In genomic region chr5:81189875-81190467, GRCh38 we compare ENCODE assay signal across 14 cellular contexts. TPM values are rescaled to one million over a fixed set of nuclear protein-coding genes. Genes with fewer than 3 reads are reported as not detected.
"Had no signal": no experiment of that assay in that cellular context is flagged by ENCODE, and none has a peak within 500 bp of the region (broad histone marks: within the 10 kb centered on the region; RNA-seq: fewer than 3 reads in every experiment).

No MANE protein-coding gene starts in this region.

- DNase-seq: activated CD4-positive, alpha-beta T cell treated with anti-CD3 and anti-CD28 coated beads for 36 hours; activated CD4-positive, alpha-beta T cell treated with anti-CD3 and anti-CD28 coated beads, Interleukin-2, amount 50 U/mL, for 48 hours; activated naive CD8-positive, alpha-beta T cell treated with anti-CD3 and anti-CD28 coated beads, Interleukin-2, amount 10 ng/mL, durations not matched to agents 7 days and 5 days; amygdala; caudate nucleus; foreskin melanocyte; immature natural killer cell; testis; upper lobe of right lung had no signal

- H3K36me3 Mint-ChIP-seq: mesothelial cell of epicardium, WTC11 had no signal

- H3K4me3 Mint-ChIP-seq: activated CD4-positive, alpha-beta T cell treated with anti-CD3 and anti-CD28 coated beads for 36 hours; activated naive CD8-positive, alpha-beta T cell treated with anti-CD3 and anti-CD28 coated beads, Interleukin-2, amount 10 ng/mL, durations not matched to agents 7 days and 5 days; immature natural killer cell; mesothelial cell of epicardium; nephron; T-helper 1 cell treated with Interleukin-12 subunit alpha and Interleukin-12 subunit beta and Interleukin-4 antibody, amounts not matched to agents 30 μg/mL and 1 μg/mL, for 36 hours; WTC11 had no signal

- H3K27ac Mint-ChIP-seq: activated CD4-positive, alpha-beta T cell treated with anti-CD3 and anti-CD28 coated beads for 36 hours; activated naive CD8-positive, alpha-beta T cell treated with anti-CD3 and anti-CD28 coated beads, Interleukin-2, amount 10 ng/mL, durations not matched to agents 7 days and 5 days; mesothelial cell of epicardium; progenitor cell of endocrine pancreas; T-helper 1 cell treated with Interleukin-12 subunit alpha and Interleukin-12 subunit beta and Interleukin-4 antibody, amounts not matched to agents 30 μg/mL and 1 μg/mL, for 36 hours; WTC11 had no signal

- H3K9me3 Mint-ChIP-seq: activated naive CD8-positive, alpha-beta T cell treated with anti-CD3 and anti-CD28 coated beads, Interleukin-2, amount 10 ng/mL, durations not matched to agents 7 days and 5 days; immature natural killer cell; mesothelial cell of epicardium; nephron; T-helper 1 cell treated with Interleukin-12 subunit alpha and Interleukin-12 subunit beta and Interleukin-4 antibody, amounts not matched to agents 30 μg/mL and 1 μg/mL, for 36 hours; WTC11 had no signal

- H3K27me3 Mint-ChIP-seq: activated CD4-positive, alpha-beta T cell treated with anti-CD3 and anti-CD28 coated beads for 36 hours had no signal

- ATAC-seq: activated CD4-positive, alpha-beta T cell treated with anti-CD3 and anti-CD28 coated beads for 36 hours; upper lobe of right lung; WTC11 had no signal

RNA-seq across cellular contexts. Expression of gene CKMT2, which starts 43.2 kb away (rescaled TPM):
- total RNA-seq: activated CD4-positive, alpha-beta T cell treated with anti-CD3 and anti-CD28 coated beads for 36 hours; activated naive CD8-positive, alpha-beta T cell treated with anti-CD3 and anti-CD28 coated beads, Interleukin-2, amount 10 ng/mL, durations not matched to agents 7 days and 5 days had no signal
